ENCODE assay signal across 19 cellular contexts in the genomic region with DNA sequence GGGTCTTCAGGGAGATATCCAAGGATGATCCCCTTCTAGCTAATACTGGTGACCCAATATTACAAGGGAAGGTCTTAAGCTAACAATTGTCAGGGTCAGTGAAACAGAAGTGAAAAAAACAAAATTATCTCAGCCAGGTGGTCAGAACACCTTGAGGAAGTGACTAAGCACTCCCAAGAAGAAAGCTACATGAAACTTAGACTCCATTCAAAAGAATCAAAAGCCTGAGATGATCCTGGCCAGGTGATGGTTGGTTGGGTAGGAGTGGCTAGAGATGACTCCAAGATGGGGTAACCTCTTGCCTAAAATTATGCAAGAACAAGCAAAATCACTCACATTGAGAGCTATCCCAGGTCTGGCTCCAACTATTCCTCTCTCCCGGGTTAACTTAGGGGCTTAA.
"Had no signal": no experiment of that assay in that cellular context is flagged by ENCODE, and none has a peak within 500 bp of the region (broad histone marks: within the 10 kb centered on the region; RNA-seq: fewer than 3 reads in every experiment).

No MANE protein-coding gene starts in this region.

- H3K4me3 Mint-ChIP-seq: memory B cell; stimulated activated memory B cell treated with anti-CD40 and anti-IgM and Interleukin-4, amounts not matched to agents 10 μg/mL and 1 μg/mL and 100 μg/mL, for 72 hours had no signal

- H3K9me3 ChIP-seq: left lung, thyroid gland, uterus had no signal

- H3K27me3 ChIP-seq: left lung, thyroid gland, uterus had no signal

- ATAC-seq: left lung; naive thymus-derived CD8-positive, alpha-beta T cell; SK-N-SH treated with all-trans-retinoic acid at 6 μM for 48 hours; stimulated activated memory B cell treated with anti-CD40 and anti-IgM and Interleukin-4, amounts not matched to agents 10 μg/mL and 1 μg/mL and 100 μg/mL, for 72 hours had no signal

- H3K27me3 Mint-ChIP-seq: memory B cell; naive thymus-derived CD8-positive, alpha-beta T cell; stimulated activated memory B cell treated with anti-CD40 and anti-IgM and Interleukin-4, amounts not matched to agents 10 μg/mL and 1 μg/mL and 100 μg/mL, for 72 hours had no signal

- H3K9me3 Mint-ChIP-seq: memory B cell; naive thymus-derived CD8-positive, alpha-beta T cell; stimulated activated memory B cell treated with anti-CD40 and anti-IgM and Interleukin-4, amounts not matched to agents 10 μg/mL and 1 μg/mL and 100 μg/mL, for 72 hours had no signal

- H3K27ac ChIP-seq: coronary artery, left lung, thyroid gland, uterus had no signal

- DNase-seq: activated CD4-positive, CD25-positive, alpha-beta regulatory T cell treated with anti-CD3 and anti-CD28 coated beads, Interleukin-2, amount 50 U/mL, for 72 hours; activated CD8-positive, alpha-beta memory T cell treated with anti-CD3 and anti-CD28 coated beads for 24 hours; activated gamma-delta T cell treated with Interleukin-2 at 50 U/mL for 16 hours; activated T-cell treated with anti-CD3 and anti-CD28 coated beads for 4 hours; central memory CD4-positive, alpha-beta T cell; foreskin fibroblast; glutamatergic neuron; hypothalamus; kidney; left lung; naive thymus-derived CD8-positive, alpha-beta T cell; nucleus accumbens; T-helper 1 cell; thyroid gland; uterus had no signal

- H3K27ac Mint-ChIP-seq: memory B cell; stimulated activated memory B cell treated with anti-CD40 and anti-IgM and Interleukin-4, amounts not matched to agents 10 μg/mL and 1 μg/mL and 100 μg/mL, for 72 hours had no signal

- H3K36me3 ChIP-seq: uterus had no signal

- FAIRE-seq: kidney had no signal

- H3K4me3 ChIP-seq: coronary artery, left lung, thyroid gland, uterus had no signal
